In genomic region chr19:30074741-30075460, GRCh38 we compare ENCODE assay signal across 12 cellular contexts.
"Had no signal": no experiment of that assay in that cellular context is flagged by ENCODE, and none has a peak within 500 bp of the region (broad histone marks: within the 10 kb centered on the region; RNA-seq: fewer than 3 reads in every experiment).

No MANE protein-coding gene starts in this region.

- H3K4me1 ChIP-seq: colonic mucosa had no signal

- ATAC-seq: activated CD4-positive, alpha-beta T cell treated with anti-CD3 and anti-CD28 coated beads for 36 hours; activated CD8-positive, alpha-beta memory T cell treated with anti-CD3 and anti-CD28 coated beads, Interleukin-2, amount 10 ng/mL, durations not matched to agents 7 days and 5 days; activated naive CD4-positive, alpha-beta T cell treated with anti-CD3 and anti-CD28 coated beads, Interleukin-2, amount 50 U/mL, for 72 hours; stimulated activated naive CD8-positive, alpha-beta T cell treated with anti-CD3 and anti-CD28 coated beads, Interleukin-15, Interleukin-2, amounts not matched to agents 100 U/mL and 50 U/mL, for 24 hours had no signal

- H3K36me3 ChIP-seq: colonic mucosa had no signal

- H3K27ac ChIP-seq: colonic mucosa had no signal

- H3K27me3 ChIP-seq: colonic mucosa had no signal

- DNase-seq: activated CD4-positive, alpha-beta memory T cell treated with anti-CD3 and anti-CD28 coated beads for 36 hours; activated CD4-positive, alpha-beta T cell treated with anti-CD3 and anti-CD28 coated beads for 36 hours; activated CD8-positive, alpha-beta memory T cell treated with anti-CD3 and anti-CD28 coated beads, Interleukin-2, amount 10 ng/mL, durations not matched to agents 7 days and 5 days; activated effector memory CD4-positive, alpha-beta T cell treated with Interleukin-2 at 50 U/mL for 16 hours; activated T-cell treated with anti-CD3 and anti-CD28 coated beads, Interleukin-2, amount 50 U/mL, for 24 hours; colonic mucosa; foreskin fibroblast; stimulated activated CD4-positive, alpha-beta T cell treated with anti-CD3 and anti-CD28 coated beads, Interleukin-4, amount 100 ng/mL, for 4 hours; stimulated activated CD8-positive, alpha-beta memory T cell treated with anti-CD3 and anti-CD28 coated beads, Interleukin-4, amount 100 ng/mL, for 48 hours; stimulated activated naive CD8-positive, alpha-beta T cell treated with anti-CD3 and anti-CD28 coated beads, Interleukin-15, Interleukin-2, amounts not matched to agents 100 U/mL and 50 U/mL, for 24 hours; T-helper 2 cell had no signal

- H3K4me3 ChIP-seq: colonic mucosa had no signal

- H3K9me3 ChIP-seq: colonic mucosa had no signal
